Comparison of ENCODE assay signal across 19 cellular contexts in genomic region chr12:50606675-50607379, GRCh38.
DNase-seq lines count a peak whose midpoint lies in the region; ATAC-seq lines count a peak whose summit lies in the region.
"Had no signal": no experiment of that assay in that cellular context is flagged by ENCODE, and none has a peak within 500 bp of the region (broad histone marks: within the 10 kb centered on the region; RNA-seq: fewer than 3 reads in every experiment).

No MANE protein-coding gene starts in this region.

- H3K23ac ChIP-seq in trophoblast cell (ENCODE audit: low read length), result no peak overlapping the region

- H4K8ac ChIP-seq in trophoblast cell (ENCODE audit: low read depth, low read length), result no peak overlapping the region

- H3K36me3 ChIP-seq in trophoblast cell (ENCODE audit: control insufficient read depth in 1 of 2, insufficient read depth in 2 of 2, low read length in 2 of 2), result peaks cover 0 to 4% of the 10 kb centered on the region in 2 experiments

- H3K4ac ChIP-seq in trophoblast cell (ENCODE audit: low read depth, low read length), result peak overlapping the region; percentile 47

- H3K4me2 ChIP-seq in trophoblast cell (ENCODE audit: low read length), result no peak overlapping the region

- H3K9ac ChIP-seq in trophoblast cell (ENCODE audit: low read length), result no peak overlapping the region

- H3K4me1 ChIP-seq in trophoblast cell (ENCODE audit: control insufficient read depth in 1 of 2, insufficient read depth in 2 of 2, low read length in 2 of 2), result peaks cover 6 to 10% of the 10 kb centered on the region in 2 experiments

- peak overlapping the region; percentile 40 for H3K18ac ChIP-seq in trophoblast cell (ENCODE audit: low read length)

- H3K27ac Mint-ChIP-seq in stimulated activated naive CD8-positive, alpha-beta T cell treated with anti-CD3 and anti-CD28 coated beads, Interleukin-15, amount 100 ng/mL, for 72 hours, result peak overlapping the region in 1 of 2 donors; percentile 40
- H3K27ac Mint-ChIP-seq: CD4-positive, alpha-beta T cell had no signal

- H3K79me2 ChIP-seq in trophoblast cell (ENCODE audit: control insufficient read depth, insufficient read depth, low read length, poor library complexity), result peaks cover 6% of the 10 kb centered on the region

- H3K9me3 Mint-ChIP-seq in stimulated activated naive CD8-positive, alpha-beta T cell treated with anti-CD3 and anti-CD28 coated beads, Interleukin-15, amount 100 ng/mL, for 72 hours, result no peaks in the 10 kb centered on the region
- H3K9me3 Mint-ChIP-seq: CD4-positive, alpha-beta T cell had no signal

- H3K79me1 ChIP-seq in trophoblast cell (ENCODE audit: low read length), result peaks cover 18% of the 10 kb centered on the region

- H2AK5ac ChIP-seq in trophoblast cell (ENCODE audit: low read length), result no peak overlapping the region

- H3K9me3 ChIP-seq in trophoblast cell (ENCODE audit: insufficient read depth, low read depth, low read length), result no peaks in the 10 kb centered on the region

- no peaks in the 10 kb centered on the region for H3K27me3 ChIP-seq in trophoblast cell (ENCODE audit: insufficient read depth, low read length)

- H2AFZ ChIP-seq in trophoblast cell (ENCODE audit: insufficient read depth, low read length, poor library complexity), result no peak overlapping the region

- H4K91ac ChIP-seq in trophoblast cell (ENCODE audit: low read depth, low read length), result peak overlapping the region; percentile 4

- H3K27me3 Mint-ChIP-seq in stimulated activated naive CD8-positive, alpha-beta T cell treated with anti-CD3 and anti-CD28 coated beads, Interleukin-15, amount 100 ng/mL, for 72 hours, result no peaks in the 10 kb centered on the region
- H3K27me3 Mint-ChIP-seq: CD4-positive, alpha-beta T cell had no signal

- WGBS in trophoblast cell (ENCODE audit: extremely low coverage, insufficient coverage, insufficient read length), result no CpG with 5 or more reads among the region's 5 CpGs

- H4K12ac ChIP-seq in trophoblast cell (ENCODE audit: low read depth, low read length), result no peak overlapping the region

- peak overlapping the region; percentile 13 for H2BK12ac ChIP-seq in trophoblast cell (ENCODE audit: low read length)

- peaks cover 7% of the 10 kb centered on the region for H3K4me1 Mint-ChIP-seq in stimulated activated naive CD8-positive, alpha-beta T cell treated with anti-CD3 and anti-CD28 coated beads, Interleukin-15, amount 100 ng/mL, for 72 hours

- H3K4me3 ChIP-seq in trophoblast cell (ENCODE audit: low read depth, low read length), result no peak overlapping the region
- H3K4me3 ChIP-seq: K562 had no signal

- no peak for DNase-seq in stimulated activated naive CD8-positive, alpha-beta T cell treated with anti-CD3 and anti-CD28 coated beads, Interleukin-15, Interleukin-2, amounts not matched to agents 100 U/mL and 50 U/mL, for 24 hours
- no peak for DNase-seq in stimulated activated naive CD8-positive, alpha-beta T cell treated with anti-CD3 and anti-CD28 coated beads, Interleukin-15, amount 100 ng/mL, for 72 hours
- DNase-seq in left lobe of liver (ENCODE audit: low spot score) (no peak), trophoblast cell (no peak), HuH-7 (ENCODE audit: low spot score) (no peak)
- no peak for DNase-seq in effector CD4-positive, alpha-beta T cell
- DNase-seq: CD4-positive, alpha-beta T cell; EL; NCI-H1417; NCI-H187 treated with DMSO at 0.1 percent for 48 hours; NCI-H345; NCI-H526; NK-92 treated with Interleukin-12 subunit alpha and Interleukin-12 subunit beta, amount 100 ng/mL, for 24 hours; OCI-M1; SHP77 treated with DMSO at 0.1 percent for 48 hours had no signal

- H3K14ac ChIP-seq in trophoblast cell (ENCODE audit: low read length), result no peak overlapping the region

- H2BK5ac ChIP-seq in trophoblast cell (ENCODE audit: low read depth, low read length, poor library complexity), result no peak overlapping the region

- no peak overlapping the region for H3K27ac ChIP-seq in trophoblast cell (ENCODE audit: low read depth, low read length)
- H3K27ac ChIP-seq: HL-60 had no signal

- H2BK120ac ChIP-seq in trophoblast cell (ENCODE audit: insufficient read depth, low read length, poor library complexity), result no peak overlapping the region

- no peak overlapping the region for H3K4me3 Mint-ChIP-seq in stimulated activated naive CD8-positive, alpha-beta T cell treated with anti-CD3 and anti-CD28 coated beads, Interleukin-15, amount 100 ng/mL, for 72 hours
- H3K4me3 Mint-ChIP-seq: CD4-positive, alpha-beta T cell had no signal

- peak; percentile 40 for ATAC-seq in stimulated activated naive CD8-positive, alpha-beta T cell treated with anti-CD3 and anti-CD28 coated beads, Interleukin-15, Interleukin-2, amounts not matched to agents 100 U/mL and 50 U/mL, for 24 hours
- ATAC-seq in stimulated activated naive CD8-positive, alpha-beta T cell treated with anti-CD3 and anti-CD28 coated beads, Interleukin-15, amount 100 ng/mL, for 72 hours, result no peak
- ATAC-seq in left lobe of liver (peak; percentile 86), HG03432 (IDR thresholded peaks at IDR 0.05; ENCODE audit: unreplicated experiment) (no peak), HG02840 (IDR thresholded peaks at IDR 0.05; ENCODE audit: low FRiP score, unreplicated experiment) (no peak)
- ATAC-seq: K562 had no signal

Comparison
In these comparisons a context has a peak if more than half of its experiments do, and no peak if none do; other contexts are left out.
1. ATAC-seq: peak in stimulated activated naive CD8-positive, alpha-beta T cell treated with anti-CD3 and anti-CD28 coated beads, Interleukin-15, Interleukin-2, amounts not matched to agents 100 U/mL and 50 U/mL, for 24 hours (single experiment) and left lobe of liver (single experiment); none in stimulated activated naive CD8-positive, alpha-beta T cell treated with anti-CD3 and anti-CD28 coated beads, Interleukin-15, amount 100 ng/mL, for 72 hours (single experiment), HG03432 (single experiment) and HG02840 (single experiment).